20 cellular contexts compared by ENCODE assay signal in the genomic region with DNA sequence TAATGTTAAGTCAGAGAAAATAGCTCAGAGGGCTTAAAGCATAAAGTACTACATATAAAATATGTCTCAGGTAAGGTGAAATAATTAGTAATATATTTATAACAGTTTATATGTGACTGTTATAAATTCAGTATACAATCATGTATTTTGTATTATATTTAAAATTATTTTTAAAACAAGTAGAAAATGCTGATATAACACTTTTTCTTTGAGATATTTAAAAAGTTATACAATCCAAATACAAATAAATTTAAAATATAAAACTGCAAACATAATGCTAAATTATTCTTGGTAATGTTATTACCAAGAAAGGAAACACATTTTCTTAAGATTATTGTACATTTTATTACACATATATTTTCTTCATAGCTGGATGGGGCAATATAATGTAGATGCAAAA.
"Had no signal": no experiment of that assay in that cellular context is flagged by ENCODE, and none has a peak within 500 bp of the region (broad histone marks: within the 10 kb centered on the region; RNA-seq: fewer than 3 reads in every experiment).

No MANE protein-coding gene starts in this region.

- H3K4me3 ChIP-seq: gastrocnemius medialis, lung, prostate gland, right atrium auricular region, stomach, thyroid gland, vagina had no signal

- H3K9me3 ChIP-seq: gastrocnemius medialis, neutrophil, prostate gland, right atrium auricular region, stomach, thyroid gland, vagina had no signal

- H3K27ac ChIP-seq: gastrocnemius medialis, neutrophil, prostate gland, right atrium auricular region, stomach, thyroid gland, vagina had no signal

- H3K27me3 ChIP-seq: gastrocnemius medialis, neutrophil, right atrium auricular region, stomach, thyroid gland, vagina had no signal

- ATAC-seq: effector memory CD8-positive, alpha-beta T cell; gastrocnemius medialis; left lobe of liver; natural killer cell treated with Interleukin-12 subunit alpha and Interleukin-12 subunit beta and Interleukin-15 and Interleukin-18, amount 100 ng/mL, for 72 hours; sciatic nerve; stimulated activated effector memory CD8-positive, alpha-beta T cell treated with anti-CD3 and anti-CD28 coated beads, Interleukin-12 subunit alpha, Interleukin-12 subunit beta, amount 100 ng/mL, for 72 hours had no signal

- H3K36me3 ChIP-seq: gastrocnemius medialis, neutrophil, prostate gland, right atrium auricular region, stomach, thyroid gland, vagina had no signal

- DNase-seq: cortex of kidney; effector memory CD8-positive, alpha-beta T cell; gastrocnemius medialis; head of caudate nucleus; stimulated activated CD4-positive, alpha-beta T cell treated with anti-CD3 and anti-CD28 coated beads, Interleukin-2, amount 100 ng/mL, for 24 hours; stimulated activated CD4-positive, alpha-beta T cell treated with anti-CD3 and anti-CD28 coated beads, Interleukin-4, amount 100 ng/mL, for 24 hours; stimulated activated naive CD4-positive, alpha-beta T cell treated with Interleukin-2 at 50 U/mL for 16 hours; stomach; thyroid gland; trophoblast cell had no signal

- FAIRE-seq: keratinocyte had no signal

- H3K4me1 ChIP-seq: gastrocnemius medialis, prostate gland, right atrium auricular region, stomach, thyroid gland, vagina had no signal
